Comparison of ENCODE assay signal across 8 cellular contexts in genomic region chr17:21573271-21573960, GRCh38.
DNase-seq lines count a peak whose midpoint lies in the region; ATAC-seq and TF ChIP-seq lines count a peak whose summit lies in the region.
"Not testable (repeated sequence)": the region's sequence is repeated elsewhere in the genome, so short reads cannot be mapped to it uniquely, and the experiment has no call there.

No MANE protein-coding gene starts in this region.

- not testable (repeated sequence) for H3K9me3 ChIP-seq in CD4-positive, CD25-positive, alpha-beta regulatory T cell (ENCODE audit: control insufficient read depth in 2 of 2, low read length in 2 of 2); T-helper 17 cell (ENCODE audit: control insufficient read depth, low read length, poor library complexity, severe bottlenecking); duodenal mucosa (ENCODE audit: control insufficient read depth in 1 of 2, low read length in 2 of 2); skeletal muscle tissue (ENCODE audit: control insufficient read depth in 3 of 3, low read length in 3 of 3); vagina

- peaks cover 13% of the 10 kb centered on the region for H3K27me3 Mint-ChIP-seq in CD4-positive, CD25-positive, alpha-beta regulatory T cell
- not testable (repeated sequence) for H3K27me3 Mint-ChIP-seq in T-helper 17 cell; activated naive CD8-positive, alpha-beta T cell; glutamatergic neuron (ENCODE audit: unreplicated experiment)
- H3K27me3 Mint-ChIP-seq in naive B cell: peaks cover 17 to 38% (median 36%) of the 10 kb centered on the region in 3 donors

- not testable (repeated sequence) for DNase-seq in CD4-positive, CD25-positive, alpha-beta regulatory T cell; T-helper 17 cell; glutamatergic neuron; naive B cell; vagina (ENCODE audit: extremely low spot score in 2 of 2)

- not testable (repeated sequence) for H3K4me1 ChIP-seq in CD4-positive, CD25-positive, alpha-beta regulatory T cell (ENCODE audit: control insufficient read depth, insufficient read depth, low read length, poor library complexity, severe bottlenecking); duodenal mucosa (ENCODE audit: control insufficient read depth in 1 of 2, insufficient read depth in 2 of 2, low read length in 2 of 2); skeletal muscle tissue (ENCODE audit: control insufficient read depth in 3 of 3, insufficient read depth in 3 of 3, low read length in 3 of 3); vagina

- H3K27me3 ChIP-seq in CD4-positive, CD25-positive, alpha-beta regulatory T cell (ENCODE audit: control insufficient read depth, insufficient read depth, low read length); duodenal mucosa (ENCODE audit: control insufficient read depth in 1 of 2, insufficient read depth in 2 of 2, low read length in 2 of 2); skeletal muscle tissue (ENCODE audit: control insufficient read depth in 3 of 3, insufficient read depth in 3 of 3, low read length in 3 of 3); vagina: not testable (repeated sequence)

- not testable (repeated sequence) for H3K4me3 ChIP-seq in CD4-positive, CD25-positive, alpha-beta regulatory T cell (ENCODE audit: low read depth, low read length)
- H3K4me3 ChIP-seq in duodenal mucosa (ENCODE audit: low read depth in 1 of 2, low read length in 2 of 2): peak overlapping the region; percentile 34 to 51
- H3K4me3 ChIP-seq in skeletal muscle tissue (ENCODE audit: low read length in 3 of 3): peak overlapping the region; percentile 54 to 82 (median 69)
- H3K4me3 ChIP-seq in vagina: peak overlapping the region; percentile 37 to 46

- intact Hi-C loops in vagina (cut with DNase I): not testable (repeated sequence)

- not testable (repeated sequence) for TF ChIP-seq CTCF in glutamatergic neuron (IDR thresholded peaks at IDR 0.05; ENCODE audit: partially characterized antibody, unreplicated experiment); vagina (IDR thresholded peaks at IDR 0.05)

- H3K9me3 Mint-ChIP-seq in CD4-positive, CD25-positive, alpha-beta regulatory T cell: peaks cover 0 to 10% (median under 1%) of the 10 kb centered on the region in 7 donors
- H3K9me3 Mint-ChIP-seq in activated naive CD8-positive, alpha-beta T cell (ENCODE audit: low read depth); glutamatergic neuron (ENCODE audit: unreplicated experiment): not testable (repeated sequence)
- peaks cover 3 to 16% (median 11%) of the 10 kb centered on the region in 7 donors for H3K9me3 Mint-ChIP-seq in naive B cell

- TF ChIP-seq POLR2A in vagina (IDR thresholded peaks at IDR 0.05): not testable (repeated sequence)

- H3K27ac ChIP-seq in CD4-positive, CD25-positive, alpha-beta regulatory T cell (ENCODE audit: insufficient read depth, low read length, poor library complexity, severe bottlenecking); duodenal mucosa (ENCODE audit: low read depth, low read length); skeletal muscle tissue (ENCODE audit: low read depth, low read length); vagina: not testable (repeated sequence)

- peak overlapping the region; percentile 28 to 80 (median 66) for H3K4me3 Mint-ChIP-seq in CD4-positive, CD25-positive, alpha-beta regulatory T cell
- H3K4me3 Mint-ChIP-seq in T-helper 17 cell (peak overlapping the region; percentile 70), naive B cell (peak overlapping the region in 7 of 8 donors; percentile 51 to 85 (median 60))
- peak overlapping the region; percentile 78 for H3K4me3 Mint-ChIP-seq in activated naive CD8-positive, alpha-beta T cell
- H3K4me3 Mint-ChIP-seq in glutamatergic neuron (ENCODE audit: unreplicated experiment): not testable (repeated sequence)

- not testable (repeated sequence) for ATAC-seq in CD4-positive, CD25-positive, alpha-beta regulatory T cell (ENCODE audit: low read depth in 2 of 2); T-helper 17 cell; naive B cell (ENCODE audit: low read depth in 2 of 2)

- not testable (repeated sequence) for H3K36me3 ChIP-seq in CD4-positive, CD25-positive, alpha-beta regulatory T cell (ENCODE audit: control insufficient read depth, insufficient read depth, low read length); duodenal mucosa (ENCODE audit: control insufficient read depth in 1 of 2, insufficient read depth in 2 of 2, low read length in 2 of 2); skeletal muscle tissue (ENCODE audit: control insufficient read depth in 3 of 3, insufficient read depth in 3 of 3, low read length in 3 of 3); vagina

- peak overlapping the region in 1 of 3 donors; percentile 75 for H3K27ac Mint-ChIP-seq in CD4-positive, CD25-positive, alpha-beta regulatory T cell
- H3K27ac Mint-ChIP-seq in T-helper 17 cell (peak overlapping the region; percentile 4), glutamatergic neuron (ENCODE audit: unreplicated experiment) (peak overlapping the region; percentile 48)
- H3K27ac Mint-ChIP-seq in activated naive CD8-positive, alpha-beta T cell; naive B cell: not testable (repeated sequence)

- not testable (repeated sequence) for H3K9ac ChIP-seq in duodenal mucosa (ENCODE audit: low read depth in 1 of 2, low read length in 2 of 2)
- H3K9ac ChIP-seq in skeletal muscle tissue (ENCODE audit: low read depth in 1 of 3, low read length in 3 of 3): peak overlapping the region in 1 of 3 donors; percentile 72

- H3K4me1 Mint-ChIP-seq in CD4-positive, CD25-positive, alpha-beta regulatory T cell: peaks cover 0 to 15% (median 0%) of the 10 kb centered on the region in 4 donors
- not testable (repeated sequence) for H3K4me1 Mint-ChIP-seq in T-helper 17 cell; activated naive CD8-positive, alpha-beta T cell (ENCODE audit: low read depth); glutamatergic neuron (ENCODE audit: low read depth, unreplicated experiment)
- peaks cover 0 to 10% (median 6%) of the 10 kb centered on the region in 3 donors for H3K4me1 Mint-ChIP-seq in naive B cell

- H3K36me3 Mint-ChIP-seq in CD4-positive, CD25-positive, alpha-beta regulatory T cell; T-helper 17 cell (ENCODE audit: low read depth); activated naive CD8-positive, alpha-beta T cell; glutamatergic neuron (ENCODE audit: unreplicated experiment): not testable (repeated sequence)
- peaks cover 5 to 17% of the 10 kb centered on the region in 2 donors for H3K36me3 Mint-ChIP-seq in naive B cell
